Comparison of ENCODE assay signal across 18 cellular contexts in the genomic region with DNA sequence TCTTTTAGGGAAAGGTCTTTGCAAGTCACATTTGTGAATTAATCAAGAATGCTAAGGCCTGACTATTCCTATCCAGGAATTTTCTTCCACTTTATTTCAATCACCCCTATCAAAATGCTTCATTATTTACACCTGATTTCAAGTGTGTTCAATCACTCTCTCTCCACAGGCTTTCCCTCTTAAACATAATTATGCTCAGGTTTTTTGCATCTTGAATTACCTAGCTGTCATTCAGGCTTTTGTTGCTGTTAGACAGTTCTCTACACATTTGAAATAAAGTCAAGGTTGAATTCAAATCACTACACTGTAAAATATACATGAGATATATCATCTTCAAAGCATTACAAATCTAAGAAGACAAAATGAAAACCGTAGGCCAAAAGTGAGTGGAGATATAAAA.
DNase-seq lines count a peak whose midpoint lies in the region; ATAC-seq and TF ChIP-seq lines count a peak whose summit lies in the region.
"Had no signal": no experiment of that assay in that cellular context is flagged by ENCODE, and none has a peak within 500 bp of the region (broad histone marks: within the 10 kb centered on the region; RNA-seq: fewer than 3 reads in every experiment).

No MANE protein-coding gene starts in this region.

- H3K9me2 ChIP-seq in PC-3 (replicated peaks; ENCODE audit: low read length) = no peaks in the 10 kb centered on the region

- H3K4me3 Mint-ChIP-seq in MCF 10A (ENCODE audit: unreplicated experiment) = no peak overlapping the region
- H3K4me3 Mint-ChIP-seq: B cell; CD8-positive, alpha-beta T cell; GM23338; IgD-negative memory B cell had no signal

- no peaks in the 10 kb centered on the region for H3K36me3 ChIP-seq in PC-3 (ENCODE audit: low read depth, low read length)
- H3K36me3 ChIP-seq: BLaER1 treated with 17β-estradiol and CSF1 and Interleukin-3, amounts not matched to agents 10 nM and 100 nM had no signal

- H3K27me3 ChIP-seq in PC-3 (ENCODE audit: low read length) = no peaks in the 10 kb centered on the region
- H3K27me3 ChIP-seq: BLaER1 treated with 17β-estradiol and CSF1 and Interleukin-3, amounts not matched to agents 10 nM and 100 nM had no signal

- H3K4me1 ChIP-seq in PC-3 (ENCODE audit: insufficient read depth, low read length) = no peaks in the 10 kb centered on the region
- H3K4me1 ChIP-seq: BLaER1 treated with 17β-estradiol and CSF1 and Interleukin-3, amounts not matched to agents 10 nM and 100 nM had no signal

- no peaks in the 10 kb centered on the region for H3K36me3 Mint-ChIP-seq in MCF 10A (ENCODE audit: insufficient read depth, unreplicated experiment)
- H3K36me3 Mint-ChIP-seq: CD8-positive, alpha-beta T cell; IgD-negative memory B cell had no signal

- no peak overlapping the region for H3K4me2 ChIP-seq in PC-3 (ENCODE audit: low read length)
- H3K4me2 ChIP-seq: BLaER1 treated with 17β-estradiol and CSF1 and Interleukin-3, amounts not matched to agents 10 nM and 100 nM; GM23338 had no signal

- H3K9ac ChIP-seq in PC-3 (ENCODE audit: low read length) = no peak overlapping the region
- H3K9ac ChIP-seq: BLaER1 treated with 17β-estradiol and CSF1 and Interleukin-3, amounts not matched to agents 10 nM and 100 nM had no signal

- no peaks in the 10 kb centered on the region for H3K4me1 Mint-ChIP-seq in MCF 10A (ENCODE audit: insufficient read depth, unreplicated experiment)
- H3K4me1 Mint-ChIP-seq: B cell, IgD-negative memory B cell had no signal

- no peaks in the 10 kb centered on the region for H4K20me1 ChIP-seq in PC-3 (ENCODE audit: low read length)
- H4K20me1 ChIP-seq: BLaER1 treated with 17β-estradiol and CSF1 and Interleukin-3, amounts not matched to agents 10 nM and 100 nM had no signal

- ATAC-seq in PC-3 = no peak
- ATAC-seq: CD8-positive, alpha-beta T cell; GM23338; HCT116; HepG2 had no signal

- intact Hi-C loops in PC-3 (cut with micrococcal nuclease) = no loop called here
- intact Hi-C loops in MCF 10A (cut with micrococcal nuclease) = no loop called here

- no TSS peak for BruUV-seq in PC-3 (replicated peaks; lab: Mats Ljungman, UMichigan)
- no TSS peak for BruUV-seq in MCF 10A (replicated peaks; lab: Mats Ljungman, UMichigan)

- no peak overlapping the region for H3K4me3 ChIP-seq in PC-3 (ENCODE audit: low read length)
- H3K4me3 ChIP-seq: BLaER1 treated with 17β-estradiol and CSF1 and Interleukin-3, amounts not matched to agents 10 nM and 100 nM; GM23338 had no signal

- POLR2A ChIA-PET in PC-3 (lab: Charles Lee; ENCODE audit: unreplicated experiment) = no interaction called here
- POLR2A ChIA-PET in MCF 10A (lab: Yijun Ruan, JAX) = no interaction called here

- H3K79me2 ChIP-seq in PC-3 (ENCODE audit: low read length) = no peaks in the 10 kb centered on the region

- no peaks in the 10 kb centered on the region for H3K9me3 Mint-ChIP-seq in MCF 10A (ENCODE audit: unreplicated experiment)
- H3K9me3 Mint-ChIP-seq: CD8-positive, alpha-beta T cell; GM23338 had no signal

- no peak overlapping the region for H3K27ac Mint-ChIP-seq in MCF 10A (ENCODE audit: low read depth, unreplicated experiment)
- H3K27ac Mint-ChIP-seq: B cell; CD8-positive, alpha-beta T cell; GM23338; IgD-negative memory B cell had no signal

- H3K27ac ChIP-seq in PC-3 (ENCODE audit: low read length) = no peak overlapping the region
- H3K27ac ChIP-seq: BLaER1 treated with 17β-estradiol and CSF1 and Interleukin-3, amounts not matched to agents 10 nM and 100 nM had no signal

- H3K9me3 ChIP-seq in PC-3 (ENCODE audit: low read length) = no peaks in the 10 kb centered on the region
- H3K9me3 ChIP-seq: BLaER1 treated with 17β-estradiol and CSF1 and Interleukin-3, amounts not matched to agents 10 nM and 100 nM had no signal

- TF ChIP-seq CTCF in PC-3 (conservative IDR thresholded peaks at IDR 0.05; ENCODE audit: low read depth, low read length) (no peak), MCF 10A (IDR thresholded peaks at IDR 0.05; ENCODE audit: unreplicated experiment) (no peak)

- CTCF ChIA-PET in PC-3 (lab: Charles Lee) (no interaction called here), MCF 10A (lab: Yijun Ruan, JAX) (no interaction called here)

- H2AFZ ChIP-seq in PC-3 (ENCODE audit: low read length) = 0 out of 2 replicates have a peak overlapping the region, but pooled peaks have one; percentile 18

- H3F3A ChIP-seq in PC-3 (ENCODE audit: low read length, unreplicated experiment) = no peaks in the 10 kb centered on the region

- H3K27me3 Mint-ChIP-seq in MCF 10A (ENCODE audit: insufficient read depth, unreplicated experiment) = no peaks in the 10 kb centered on the region
- H3K27me3 Mint-ChIP-seq: B cell, IgD-negative memory B cell had no signal

- peak; percentile 34 for DNase-seq in NCI-H748 (lab: John Stamatoyannopoulos, UW; ENCODE audit: unreplicated experiment)
- no peak for DNase-seq in NCI-H748 treated with DMSO at 0.1 percent for 48 hours (lab: John Stamatoyannopoulos, UW)
- DNase-seq in NCI-H1417 treated with DMSO at 0.1 percent for 48 hours (lab: John Stamatoyannopoulos, UW) = peak; percentile 27
- no peak for DNase-seq in PC-3
- no peak for DNase-seq in MCF 10A (ENCODE audit: unreplicated experiment)
- DNase-seq in NCI-H510A (lab: John Stamatoyannopoulos, UW) = no peak
- DNase-seq in NOMO-1 treated with DMSO at 0.1 percent for 48 hours (lab: John Stamatoyannopoulos, UW; ENCODE audit: unreplicated experiment) = no peak
- DNase-seq: Calu3; CD8-positive, alpha-beta T cell; DMS79 treated with DMSO at 0.1 percent for 48 hours; GF-D8; H7 had no signal

Comparison
In these comparisons a context has a peak if more than half of its experiments do, and no peak if none do; other contexts are left out.
1. DNase-seq: peak in NCI-H748 (single experiment) and NCI-H1417 treated with DMSO at 0.1 percent for 48 hours (single experiment); none in NCI-H748 treated with DMSO at 0.1 percent for 48 hours (single experiment), PC-3 (single experiment), MCF 10A (single experiment), NCI-H510A (single experiment) and NOMO-1 treated with DMSO at 0.1 percent for 48 hours (single experiment).